Comparison of ENCODE assay signal across 1 cellular context in the genomic region with DNA sequence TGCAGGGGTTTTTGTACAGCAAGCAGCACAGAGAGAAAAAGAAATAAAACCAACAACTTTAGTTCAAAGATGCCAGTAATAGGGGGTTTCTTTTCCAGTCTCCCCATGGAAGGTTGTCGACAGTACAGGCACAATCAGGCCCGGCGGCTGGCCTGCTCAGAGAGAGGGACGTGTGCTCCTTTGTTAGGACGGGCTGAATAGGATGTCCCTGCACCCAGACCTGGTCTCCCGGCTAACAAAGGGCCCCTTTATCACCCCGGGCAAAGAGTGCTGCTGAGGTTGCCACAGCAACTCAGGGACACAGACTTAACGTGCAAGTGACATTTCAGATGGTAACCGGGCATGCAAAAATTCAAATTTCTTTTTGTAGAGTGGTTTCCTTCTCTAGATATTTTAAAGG.
TF ChIP-seq lines count a peak whose summit lies in the region.

No MANE protein-coding gene starts in this region.

TF ChIP-seq in GM23338, 12 proteins besides CTCF, POLR2A, EP300 and RAD21:
- TF ChIP-seq JUNB (IDR thresholded peaks at IDR 0.05; ENCODE audit: unreplicated experiment) (no peak), EZH2phosphoT487 (IDR thresholded peaks at IDR 0.05; ENCODE audit: unreplicated experiment) (no peak), EZH2 (IDR thresholded peaks at IDR 0.05; ENCODE audit: low read depth, unreplicated experiment) (no peak), POLR2AphosphoS5 (IDR thresholded peaks at IDR 0.05; ENCODE audit: low read depth) (no peak), NANOG (IDR thresholded peaks at IDR 0.05; ENCODE audit: borderline replicate concordance) (no peak), ZNF331 (CRISPR knock-in tag; IDR thresholded peaks at IDR 0.05; ENCODE audit: low read depth) (no peak)
- TF ChIP-seq, protein P1, sequence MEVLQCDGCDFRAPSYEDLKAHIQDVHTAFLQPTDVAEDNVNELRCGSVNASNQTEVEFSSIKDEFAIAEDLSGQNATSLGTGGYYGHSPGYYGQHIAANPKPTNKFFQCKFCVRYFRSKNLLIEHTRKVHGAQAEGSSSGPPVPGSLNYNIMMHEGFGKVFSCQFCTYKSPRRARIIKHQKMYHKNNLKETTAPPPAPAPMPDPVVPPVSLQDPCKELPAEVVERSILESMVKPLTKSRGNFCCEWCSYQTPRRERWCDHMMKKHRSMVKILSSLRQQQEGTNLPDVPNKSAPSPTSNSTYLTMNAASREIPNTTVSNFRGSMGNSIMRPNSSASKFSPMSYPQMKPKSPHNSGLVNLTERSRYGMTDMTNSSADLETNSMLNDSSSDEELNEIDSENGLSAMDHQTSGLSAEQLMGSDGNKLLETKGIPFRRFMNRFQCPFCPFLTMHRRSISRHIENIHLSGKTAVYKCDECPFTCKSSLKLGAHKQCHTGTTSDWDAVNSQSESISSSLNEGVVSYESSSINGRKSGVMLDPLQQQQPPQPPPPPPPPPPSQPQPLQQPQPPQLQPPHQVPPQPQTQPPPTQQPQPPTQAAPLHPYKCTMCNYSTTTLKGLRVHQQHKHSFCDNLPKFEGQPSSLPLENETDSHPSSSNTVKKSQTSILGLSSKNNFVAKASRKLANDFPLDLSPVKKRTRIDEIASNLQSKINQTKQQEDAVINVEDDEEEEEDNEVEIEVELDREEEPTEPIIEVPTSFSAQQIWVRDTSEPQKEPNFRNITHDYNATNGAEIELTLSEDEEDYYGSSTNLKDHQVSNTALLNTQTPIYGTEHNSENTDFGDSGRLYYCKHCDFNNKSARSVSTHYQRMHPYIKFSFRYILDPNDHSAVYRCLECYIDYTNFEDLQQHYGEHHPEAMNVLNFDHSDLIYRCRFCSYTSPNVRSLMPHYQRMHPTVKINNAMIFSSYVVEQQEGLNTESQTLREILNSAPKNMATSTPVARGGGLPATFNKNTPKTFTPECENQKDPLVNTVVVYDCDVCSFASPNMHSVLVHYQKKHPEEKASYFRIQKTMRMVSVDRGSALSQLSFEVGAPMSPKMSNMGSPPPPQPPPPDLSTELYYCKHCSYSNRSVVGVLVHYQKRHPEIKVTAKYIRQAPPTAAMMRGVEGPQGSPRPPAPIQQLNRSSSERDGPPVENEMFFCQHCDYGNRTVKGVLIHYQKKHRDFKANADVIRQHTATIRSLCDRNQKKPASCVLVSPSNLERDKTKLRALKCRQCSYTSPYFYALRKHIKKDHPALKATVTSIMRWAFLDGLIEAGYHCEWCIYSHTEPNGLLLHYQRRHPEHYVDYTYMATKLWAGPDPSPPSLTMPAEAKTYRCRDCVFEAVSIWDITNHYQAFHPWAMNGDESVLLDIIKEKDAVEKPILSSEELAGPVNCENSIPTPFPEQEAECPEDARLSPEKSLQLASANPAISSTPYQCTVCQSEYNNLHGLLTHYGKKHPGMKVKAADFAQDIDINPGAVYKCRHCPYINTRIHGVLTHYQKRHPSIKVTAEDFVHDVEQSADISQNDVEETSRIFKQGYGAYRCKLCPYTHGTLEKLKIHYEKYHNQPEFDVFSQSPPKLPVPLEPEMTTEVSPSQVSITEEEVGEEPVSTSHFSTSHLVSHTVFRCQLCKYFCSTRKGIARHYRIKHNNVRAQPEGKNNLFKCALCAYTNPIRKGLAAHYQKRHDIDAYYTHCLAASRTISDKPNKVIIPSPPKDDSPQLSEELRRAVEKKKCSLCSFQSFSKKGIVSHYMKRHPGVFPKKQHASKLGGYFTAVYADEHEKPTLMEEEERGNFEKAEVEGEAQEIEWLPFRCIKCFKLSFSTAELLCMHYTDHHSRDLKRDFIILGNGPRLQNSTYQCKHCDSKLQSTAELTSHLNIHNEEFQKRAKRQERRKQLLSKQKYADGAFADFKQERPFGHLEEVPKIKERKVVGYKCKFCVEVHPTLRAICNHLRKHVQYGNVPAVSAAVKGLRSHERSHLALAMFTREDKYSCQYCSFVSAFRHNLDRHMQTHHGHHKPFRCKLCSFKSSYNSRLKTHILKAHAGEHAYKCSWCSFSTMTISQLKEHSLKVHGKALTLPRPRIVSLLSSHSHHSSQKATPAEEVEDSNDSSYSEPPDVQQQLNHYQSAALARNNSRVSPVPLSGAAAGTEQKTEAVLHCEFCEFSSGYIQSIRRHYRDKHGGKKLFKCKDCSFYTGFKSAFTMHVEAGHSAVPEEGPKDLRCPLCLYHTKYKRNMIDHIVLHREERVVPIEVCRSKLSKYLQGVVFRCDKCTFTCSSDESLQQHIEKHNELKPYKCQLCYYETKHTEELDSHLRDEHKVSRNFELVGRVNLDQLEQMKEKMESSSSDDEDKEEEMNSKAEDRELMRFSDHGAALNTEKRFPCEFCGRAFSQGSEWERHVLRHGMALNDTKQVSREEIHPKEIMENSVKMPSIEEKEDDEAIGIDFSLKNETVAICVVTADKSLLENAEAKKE (CRISPR knock-in tag; IDR thresholded peaks at IDR 0.05) = no peak
TF ChIP-seq in GM23338: peak in this region for 0.
